36 cellular contexts compared by ENCODE assay signal in genomic region chr2:94881070-94881469, GRCh38. TPM values are rescaled to one million over a fixed set of nuclear protein-coding genes. Genes with fewer than 3 reads are reported as not detected.
"Had no signal": no experiment of that assay in that cellular context is flagged by ENCODE, and none has a peak within 500 bp of the region (broad histone marks: within the 10 kb centered on the region; RNA-seq: fewer than 3 reads in every experiment).

No MANE protein-coding gene starts in this region.

- DNase-seq: activated B cell treated with CpG ODN at 0.5 μM for 24 hours; activated CD4-positive, alpha-beta memory T cell treated with anti-CD3 and anti-CD28 coated beads, Interleukin-2, amount 10 ng/mL, durations not matched to agents 7 days and 5 days; activated CD4-positive, alpha-beta T cell treated with anti-CD3 and anti-CD28 coated beads for 4 hours; activated CD4-positive, alpha-beta T cell treated with anti-CD3 and anti-CD28 coated beads, Interleukin-2, amount 10 ng/mL, durations not matched to agents 24 days and 14 days; activated CD4-positive, alpha-beta T cell treated with anti-CD3 and anti-CD28 coated beads, Interleukin-2, amount 50 U/mL, for 1 hour; activated CD4-positive, alpha-beta T cell treated with anti-CD3 and anti-CD28 coated beads, Interleukin-2, amount 50 U/mL, for 4 hours; activated CD4-positive, CD25-positive, alpha-beta regulatory T cell treated with anti-CD3 and anti-CD28 coated beads, Interleukin-2, amount 50 U/mL, for 72 hours; activated CD8-positive, alpha-beta memory T cell treated with anti-CD3 and anti-CD28 coated beads for 24 hours; activated CD8-positive, alpha-beta memory T cell treated with anti-CD3 and anti-CD28 coated beads, Interleukin-2, amount 50 U/mL, for 4 hours; activated CD8-positive, alpha-beta T cell treated with anti-CD3 and anti-CD28 coated beads, Interleukin-2, amount 10 ng/mL, durations not matched to agents 7 days and 5 days; activated effector memory CD4-positive, alpha-beta T cell treated with anti-CD3 and anti-CD28 coated beads, Interleukin-2, amount 50 U/mL, for 16 hours; activated gamma-delta T cell treated with Interleukin-2 at 50 U/mL for 16 hours; activated naive CD4-positive, alpha-beta T cell; activated naive CD4-positive, alpha-beta T cell treated with anti-CD3 and anti-CD28 coated beads for 36 hours; activated naive CD4-positive, alpha-beta T cell treated with anti-CD3 and anti-CD28 coated beads, Interleukin-2, amount 50 U/mL, for 16 hours; activated naive CD8-positive, alpha-beta T cell treated with anti-CD3 and anti-CD28 coated beads for 36 hours; activated T-cell treated with anti-CD3 and anti-CD28 coated beads for 4 hours; activated T-cell treated with anti-CD3 and anti-CD28 coated beads, Interleukin-2, amount 50 U/mL, for 1 hour; activated T-cell treated with anti-CD3 and anti-CD28 coated beads, Interleukin-2, amount 50 U/mL, for 4 hours; activated T-cell treated with anti-CD3 and anti-CD28 coated beads, Interleukin-2, amount 50 U/mL, for 72 hours; adrenal gland; amniotic stem cell; aorta; body of pancreas; brain microvascular endothelial cell; central memory CD4-positive, alpha-beta T cell; SW 1271; T-helper 1 cell; T-helper 2 cell; T-helper 9 cell had no signal

- H3K36me3 ChIP-seq: adrenal gland, brain microvascular endothelial cell, breast epithelium had no signal

- H3K9me3 ChIP-seq: adrenal gland, body of pancreas, breast epithelium had no signal

- H3K4me1 ChIP-seq: adrenal gland, body of pancreas, breast epithelium had no signal

- FAIRE-seq: astrocyte, TTC549 had no signal

- H3K27ac ChIP-seq: adrenal gland, body of pancreas, brain microvascular endothelial cell, breast epithelium, VCaP had no signal

- H3K27me3 ChIP-seq: adrenal gland, body of pancreas, brain microvascular endothelial cell had no signal

- ATAC-seq: activated CD8-positive, alpha-beta T cell treated with anti-CD3 and anti-CD28 coated beads, Interleukin-2, amount 10 ng/mL, durations not matched to agents 7 days and 5 days; activated naive CD4-positive, alpha-beta T cell treated with anti-CD3 and anti-CD28 coated beads, Interleukin-2, amount 50 U/mL, for 72 hours; activated T-cell treated with anti-CD3 and anti-CD28 coated beads, Interleukin-2, amount 50 U/mL, for 4 hours; activated T-cell treated with anti-CD3 and anti-CD28 coated beads, Interleukin-2, amount 50 U/mL, for 72 hours; activated T-helper 17 cell treated with anti-CD3 and anti-CD28 coated beads, Interleukin-2, amount 50 U/mL, for 72 hours; body of pancreas had no signal

- H3K4me3 ChIP-seq: adrenal gland, body of pancreas, breast epithelium had no signal

RNA-seq across cellular contexts. Expression of gene TEKT4, which starts 9.8 kb away (rescaled TPM):
- total RNA-seq: activated B cell treated with CpG ODN at 0.5 μM for 24 hours; activated CD4-positive, alpha-beta memory T cell treated with anti-CD3 and anti-CD28 coated beads, Interleukin-2, amount 10 ng/mL, durations not matched to agents 7 days and 5 days; activated CD8-positive, alpha-beta T cell treated with anti-CD3 and anti-CD28 coated beads, Interleukin-2, amount 10 ng/mL, durations not matched to agents 7 days and 5 days; activated naive CD4-positive, alpha-beta T cell treated with anti-CD3 and anti-CD28 coated beads for 36 hours; activated naive CD4-positive, alpha-beta T cell treated with anti-CD3 and anti-CD28 coated beads, Interleukin-2, amount 50 U/mL, for 72 hours; activated naive CD8-positive, alpha-beta T cell treated with anti-CD3 and anti-CD28 coated beads for 36 hours; activated T-cell treated with anti-CD3 and anti-CD28 coated beads, Interleukin-2, amount 50 U/mL, for 4 hours; activated T-cell treated with anti-CD3 and anti-CD28 coated beads, Interleukin-2, amount 50 U/mL, for 72 hours; activated T-helper 17 cell treated with anti-CD3 and anti-CD28 coated beads, Interleukin-2, amount 50 U/mL, for 72 hours; aorta; astrocyte; body of pancreas; breast epithelium had no signal
- polyA plus RNA-seq: adrenal gland, aorta had no signal
